14 cellular contexts compared by ENCODE assay signal in genomic region chr2:158497486-158497885, GRCh38. TPM values are rescaled to one million over a fixed set of nuclear protein-coding genes. Genes with fewer than 3 reads are reported as not detected.
A peak's percentile ranks its signal among the peaks of the same experiment; 100 is the strongest.
DNase-seq lines count a peak whose midpoint lies in the region; ATAC-seq and TF ChIP-seq lines count a peak whose summit lies in the region.
"Had no signal": no experiment of that assay in that cellular context is flagged by ENCODE, and none has a peak within 500 bp of the region (broad histone marks: within the 10 kb centered on the region; RNA-seq: fewer than 3 reads in every experiment).

No MANE protein-coding gene starts in this region.

- 61% methylated on average over 1 of the region's 1 CpG for WGBS in hepatocyte (ENCODE audit: low lambda C conversion rate, missing lambda C conversion rate)
- 31 to 57% (median 43%) methylated on average over 1 of the region's 1 CpG for WGBS in stomach, 5 donors

- H3K36me3 ChIP-seq in breast epithelium: no peaks in the 10 kb centered on the region
- no peaks in the 10 kb centered on the region for H3K36me3 ChIP-seq in adipocyte (ENCODE audit: control insufficient read depth, insufficient read depth, low read length, severe bottlenecking)
- no peaks in the 10 kb centered on the region for H3K36me3 ChIP-seq in hepatocyte (replicated peaks; ENCODE audit: insufficient read depth, low read depth)
- H3K36me3 ChIP-seq in stomach: no peaks in the 10 kb centered on the region

- H2AFZ ChIP-seq in hepatocyte: no peak overlapping the region
- H2AFZ ChIP-seq: parathyroid adenoma had no signal

- DNase-seq in MCF 10A (ENCODE audit: unreplicated experiment) (peak; percentile 62), breast epithelium (ENCODE audit: low spot score in 2 of 2) (no peak), adipocyte (ENCODE audit: low read depth) (peak; percentile 31), hepatocyte (ENCODE audit: low spot score) (no peak), stomach (no peak), GM03348 (ENCODE audit: low spot score) (no peak)
- DNase-seq: activated CD4-positive, alpha-beta memory T cell treated with anti-CD3 and anti-CD28 coated beads for 36 hours; activated gamma-delta T cell; DMS153 had no signal

- TF ChIP-seq CTCF in MCF 10A (IDR thresholded peaks at IDR 0.05; ENCODE audit: unreplicated experiment) (no peak), breast epithelium (IDR thresholded peaks at IDR 0.05) (no peak), hepatocyte (IDR thresholded peaks at IDR 0.05; ENCODE audit: poor library complexity) (no peak), stomach (IDR thresholded peaks at IDR 0.05) (no peak)

- TF ChIP-seq EP300 in stomach (IDR thresholded peaks at IDR 0.05): no peak

- H3K27ac ChIP-seq in breast epithelium (peak overlapping the region in 1 of 2 donors; percentile 1), hepatocyte (peak overlapping the region; percentile 4), stomach (peak overlapping the region in 4 of 5 donors; percentile 61 to 78 (median 68))
- H3K27ac ChIP-seq: parathyroid adenoma had no signal

- CTCF ChIA-PET in MCF 10A (lab: Yijun Ruan, JAX): interaction anchor here (0.6 to 1.1 kb wide), 5 partner anchors 10 to 317 kb away, joined by 3 to 4 read pairs (median 3); no protein-coding TSS in a partner anchor

- no peaks in the 10 kb centered on the region for H3K9me2 ChIP-seq in hepatocyte (replicated peaks; ENCODE audit: insufficient read depth)

- H3K4me3 Mint-ChIP-seq in MCF 10A (ENCODE audit: unreplicated experiment): no peak overlapping the region
- H3K4me3 Mint-ChIP-seq: activated CD4-positive, alpha-beta memory T cell treated with anti-CD3 and anti-CD28 coated beads for 36 hours; central memory CD8-positive, alpha-beta T cell had no signal

- H3K4me3 ChIP-seq in breast epithelium (no peak overlapping the region), adipocyte (ENCODE audit: low read length) (no peak overlapping the region), hepatocyte (no peak overlapping the region), stomach (no peak overlapping the region)

- H3K27me3 Mint-ChIP-seq in MCF 10A (ENCODE audit: insufficient read depth, unreplicated experiment): no peaks in the 10 kb centered on the region
- H3K27me3 Mint-ChIP-seq: activated CD4-positive, alpha-beta memory T cell treated with anti-CD3 and anti-CD28 coated beads for 36 hours; central memory CD8-positive, alpha-beta T cell had no signal

- ATAC-seq in GM18498 (IDR thresholded peaks at IDR 0.05; ENCODE audit: unreplicated experiment) (no peak), GM19455 (IDR thresholded peaks at IDR 0.05; ENCODE audit: unreplicated experiment) (no peak)

- no peak for TF ChIP-seq POLR2A in breast epithelium (IDR thresholded peaks at IDR 0.05)
- TF ChIP-seq POLR2A in stomach (IDR thresholded peaks at IDR 0.05): no peak

- H3K79me2 ChIP-seq in hepatocyte: peaks cover 73% of the 10 kb centered on the region

- no peaks in the 10 kb centered on the region for H3K9me3 ChIP-seq in breast epithelium
- H3K9me3 ChIP-seq in adipocyte (ENCODE audit: control insufficient read depth, low read length): no peaks in the 10 kb centered on the region
- H3K9me3 ChIP-seq in hepatocyte (ENCODE audit: low read depth): no peaks in the 10 kb centered on the region
- H3K9me3 ChIP-seq in stomach: no peaks in the 10 kb centered on the region

- BruUV-seq in MCF 10A (replicated peaks; lab: Mats Ljungman, UMichigan): no TSS peak

- H3K4me1 Mint-ChIP-seq in MCF 10A (ENCODE audit: insufficient read depth, unreplicated experiment): peaks cover 28% of the 10 kb centered on the region
- H3K4me1 Mint-ChIP-seq: central memory CD8-positive, alpha-beta T cell had no signal

- H3K4me1 ChIP-seq in breast epithelium: no peaks in the 10 kb centered on the region
- H3K4me1 ChIP-seq in adipocyte (ENCODE audit: control insufficient read depth, insufficient read depth, low read length): peaks cover 10% of the 10 kb centered on the region
- H3K4me1 ChIP-seq in hepatocyte (ENCODE audit: insufficient read depth): peaks cover 2% of the 10 kb centered on the region
- peaks cover 21 to 74% (median 36%) of the 10 kb centered on the region in 4 donors for H3K4me1 ChIP-seq in stomach

- peaks cover 8% of the 10 kb centered on the region for H3K36me3 Mint-ChIP-seq in MCF 10A (ENCODE audit: insufficient read depth, unreplicated experiment)

- peak overlapping the region; percentile 8 for H3K4me2 ChIP-seq in hepatocyte

- intact Hi-C loops in MCF 10A (cut with micrococcal nuclease): no loop called here
- intact Hi-C loops in breast epithelium (cut with DNase I; ENCODE audit: low total_unique reads): no loop called here
- intact Hi-C loops in stomach (cut with DNase I; ENCODE audit: low total_unique reads): no loop called here

- POLR2A ChIA-PET in MCF 10A (lab: Yijun Ruan, JAX): interaction anchor here (0.7 to 2.0 kb wide), 5 partner anchors 8 to 245 kb away, joined by 3 to 24 read pairs (median 9); no protein-coding TSS in a partner anchor

- no peaks in the 10 kb centered on the region for H4K20me1 ChIP-seq in hepatocyte (ENCODE audit: insufficient read depth, poor library complexity, severe bottlenecking)

- H3K27me3 ChIP-seq in breast epithelium (no peaks in the 10 kb centered on the region), adipocyte (replicated peaks; ENCODE audit: control insufficient read depth, insufficient read depth, low read length) (no peaks in the 10 kb centered on the region), hepatocyte (no peaks in the 10 kb centered on the region), stomach (no peaks in the 10 kb centered on the region)

- no peaks in the 10 kb centered on the region for H3K9me3 Mint-ChIP-seq in MCF 10A (ENCODE audit: unreplicated experiment)
- H3K9me3 Mint-ChIP-seq: activated CD4-positive, alpha-beta memory T cell treated with anti-CD3 and anti-CD28 coated beads for 36 hours; central memory CD8-positive, alpha-beta T cell had no signal

- peak overlapping the region; percentile 5 for H3K27ac Mint-ChIP-seq in MCF 10A (ENCODE audit: low read depth, unreplicated experiment)
- H3K27ac Mint-ChIP-seq: activated CD4-positive, alpha-beta memory T cell treated with anti-CD3 and anti-CD28 coated beads for 36 hours had no signal

- H3K9ac ChIP-seq in adipocyte (ENCODE audit: low read length): no peak overlapping the region
- H3K9ac ChIP-seq: parathyroid adenoma had no signal

RNA-seq across cellular contexts. Expression of gene PKP4, which starts 40.7 kb away (rescaled TPM):
- total RNA-seq in MCF 10A (2022) (62.3 and 63.7 TPM in 2 replicates), breast epithelium (100 to 1,000 TPM in 2 of 3 donors, 10 to 100 TPM in 1; 62.1 to 138 (median 121) TPM), hepatocyte (32.2 and 43.3 TPM in 2 replicates), stomach (100 to 1,000 TPM in 3 of 5 donors, 10 to 100 TPM in 2; 71.4 to 223 (median 131) TPM)
- polyA plus RNA-seq in hepatocyte (7.5 and 10.6 TPM in 2 replicates), stomach (10 to 100 TPM; 20.5 to 24.6 (median 21.4) TPM)

RNA-seq across cellular contexts. Expression of gene CCDC148, which starts 40.9 kb away (rescaled TPM):
- 0.51 and 0.96 TPM in 2 replicates for total RNA-seq in MCF 10A (2022)
- total RNA-seq in breast epithelium: 1 to 10 TPM; 1.4 to 9.8 (median 4.6) TPM
- 1.6 and 2.2 TPM in 2 replicates for total RNA-seq in hepatocyte
- 0.62 and 1.7 TPM in 2 replicates for polyA plus RNA-seq in hepatocyte
- total RNA-seq in stomach: 1 to 10 TPM in 1 of 5 donors, under 1 TPM in 1, not detected in 3; 0.43 to 1.3 TPM
- polyA plus RNA-seq in stomach: under 1 TPM in 1 of 3 donors, not detected in 2; 0.25 TPM
- total RNA-seq: T-helper 1 cell treated with Interleukin-12 subunit alpha and Interleukin-12 subunit beta and Interleukin-4 antibody, amounts not matched to agents 30 ng/mL and 1 ng/mL, for 36 hours had no signal

Comparison
In these comparisons a context has a peak if more than half of its experiments do, and no peak if none do; other contexts are left out.
1. DNase-seq: peak in MCF 10A (single experiment) and adipocyte (single experiment); none in breast epithelium (0 of 2), hepatocyte (single experiment), stomach (single experiment) and GM03348 (single experiment).